Comparison of ENCODE assay signal across 16 cellular contexts in the genomic region with DNA sequence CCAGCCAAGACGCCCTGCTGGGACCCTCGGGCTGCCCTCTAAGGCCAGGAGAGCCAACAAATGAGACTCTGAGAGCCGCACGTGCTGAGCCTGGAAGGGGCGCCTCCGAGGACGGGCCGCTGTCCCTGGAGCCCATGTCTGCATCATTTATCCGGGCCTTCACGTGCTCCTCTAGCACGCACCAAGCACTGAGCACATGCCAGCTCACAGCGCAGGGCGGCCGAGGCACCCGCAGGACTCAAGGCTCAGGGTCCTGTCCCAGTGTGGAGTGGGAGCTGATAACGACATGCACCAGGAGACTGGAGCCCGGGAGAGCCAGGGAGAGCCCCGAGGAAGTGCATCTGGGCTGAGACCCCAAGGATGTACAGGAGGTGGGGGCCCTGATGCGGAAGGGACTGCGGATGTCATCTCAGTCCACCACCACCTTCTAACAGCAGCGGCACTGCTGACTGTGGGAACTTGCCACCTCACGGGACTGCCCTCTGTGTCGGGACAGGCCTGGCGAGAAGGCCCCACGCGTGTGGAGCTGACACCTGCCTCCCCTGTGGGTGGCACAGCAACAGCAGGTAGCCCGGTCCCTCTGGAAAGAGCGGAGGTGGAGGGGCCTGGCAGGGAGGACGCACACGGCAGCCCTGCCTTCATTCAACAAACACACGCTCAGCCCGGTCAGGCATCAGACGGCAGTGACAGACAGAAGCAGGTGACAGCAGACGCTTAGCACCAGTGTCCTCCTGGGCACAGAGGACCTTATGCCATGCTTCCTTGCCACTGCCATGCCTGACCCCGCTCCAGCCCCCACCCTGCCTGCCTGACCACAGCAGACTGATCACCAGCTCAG.
A peak's percentile ranks its signal among the peaks of the same experiment; 100 is the strongest.
DNase-seq lines count a peak whose midpoint lies in the region; ATAC-seq, FAIRE-seq and TF ChIP-seq lines count a peak whose summit lies in the region.
"Had no signal": no experiment of that assay in that cellular context is flagged by ENCODE, and none has a peak within 500 bp of the region (broad histone marks: within the 10 kb centered on the region; RNA-seq: fewer than 3 reads in every experiment).

No MANE protein-coding gene starts in this region.

- H3K23ac ChIP-seq in H1 (ENCODE audit: insufficient read length), result no peak overlapping the region

- H3K4ac ChIP-seq in H1 (replicated peaks; ENCODE audit: insufficient read length, low read depth, low read length), result no peak overlapping the region

- TF ChIP-seq CTCF in H1 (IDR thresholded peaks at IDR 0.05; ENCODE audit: control extremely low read depth in 1 of 3, insufficient read depth in 1 of 3, low read depth in 1 of 3, low read length in 3 of 3), result no peak
- no peak for TF ChIP-seq CTCF in type B pancreatic cell (conservative IDR thresholded peaks at IDR 0.05)

- no peak overlapping the region for H2BK120ac ChIP-seq in H1 (replicated peaks; ENCODE audit: low read depth, low read length)

- no peaks in the 10 kb centered on the region for H3K79me2 ChIP-seq in H1 (ENCODE audit: control insufficient read depth in 1 of 2, insufficient read depth in 2 of 2, low read length in 2 of 2)

- peak overlapping the region; percentile 60; the same call in 1 of the 2 replicates for H2BK5ac ChIP-seq in H1 (ENCODE audit: low read depth, low read length)

- no peak overlapping the region for H3K56ac ChIP-seq in H1 (replicated peaks; ENCODE audit: insufficient read length, low read depth, low read length)

- peaks cover 0 to 2% of the 10 kb centered on the region in 2 experiments for H4K20me1 ChIP-seq in H1 (replicated peaks in 1 of 2; ENCODE audit: control insufficient read depth in 1 of 2, insufficient read depth in 2 of 2, low read length in 2 of 2)

- no peaks in the 10 kb centered on the region; a peak in 1 of 8 replicates for H3K36me3 ChIP-seq in H1 (ENCODE audit: control insufficient read depth in 2 of 4, insufficient read depth in 4 of 4, low read length in 3 of 4)
- H3K36me3 ChIP-seq: cardiac muscle cell had no signal

- no peak overlapping the region for H3K4me3 ChIP-seq in H1 (ENCODE audit: extremely low read depth in 1 of 4, insufficient read depth in 2 of 4, low read depth in 3 of 4, low read length in 4 of 4)
- H3K4me3 ChIP-seq: cardiac muscle cell had no signal

- no peak overlapping the region for H4K8ac ChIP-seq in H1 (ENCODE audit: extremely low read depth, insufficient read depth, low read length)

- H3K4me1 Mint-ChIP-seq in activated naive CD8-positive, alpha-beta T cell treated with anti-CD3 and anti-CD28 coated beads, Interleukin-2, amount 10 ng/mL, durations not matched to agents 7 days and 5 days, result peaks cover 14% of the 10 kb centered on the region
- H3K4me1 Mint-ChIP-seq in activated naive CD8-positive, alpha-beta T cell treated with anti-CD3 and anti-CD28 coated beads, Interleukin-2, amount 50 U/mL, for 24 hours, result peaks cover 15% of the 10 kb centered on the region
- H3K4me1 Mint-ChIP-seq in type B pancreatic cell (ENCODE audit: unreplicated experiment), result peaks cover 18% of the 10 kb centered on the region

- DNase-seq in activated naive CD8-positive, alpha-beta T cell treated with anti-CD3 and anti-CD28 coated beads, Interleukin-2, amount 10 ng/mL, durations not matched to agents 7 days and 5 days, result peak; percentile 24
- DNase-seq in activated naive CD8-positive, alpha-beta T cell treated with anti-CD3 and anti-CD28 coated beads, Interleukin-2, amount 50 U/mL, for 24 hours, result no peak
- DNase-seq in H1 (ENCODE audit: low read depth in 1 of 2, low spot score in 2 of 2) (no peak), myocyte (ENCODE audit: low read depth) (peak; percentile 73), type B pancreatic cell (ENCODE audit: extremely low spot score, unreplicated experiment) (no peak), NCI-H146 treated with DMSO at 0.1 percent for 48 hours (lab: John Stamatoyannopoulos, UW; ENCODE audit: unreplicated experiment) (no peak), NCI-H1694 (lab: John Stamatoyannopoulos, UW) (no peak), NCI-H1092 treated with DMSO at 0.1 percent for 48 hours (lab: John Stamatoyannopoulos, UW) (no peak)
- DNase-seq: activated CD4-positive, alpha-beta T cell treated with anti-CD3 and anti-CD28 coated beads for 1 hour; activated CD8-positive, alpha-beta memory T cell treated with anti-CD3 and anti-CD28 coated beads, Interleukin-2, amount 50 U/mL, for 48 hours; NCI-H774 had no signal

- H3K23me2 ChIP-seq in H1 (ENCODE audit: low read depth, low read length), result no peaks in the 10 kb centered on the region

- CTCF ChIA-PET in H1 (lab: Charles Lee; ENCODE audit: partially characterized antibody), result interaction anchor here (1.2 to 1.7 kb wide), 4 partner anchors 8 to 295 kb away, joined by 3 to 6 read pairs (median 4); no protein-coding TSS in a partner anchor

- H3K4me1 ChIP-seq in H1 (replicated peaks in 1 of 4; ENCODE audit: control insufficient read depth in 3 of 4, insufficient read depth in 4 of 4, low read length in 3 of 4), result no peaks in the 10 kb centered on the region; a peak in 1 of 7 replicates

- no peak for TF ChIP-seq POLR2A in H1 (IDR thresholded peaks at IDR 0.05; ENCODE audit: control extremely low read depth in 1 of 2, low read depth in 2 of 2, low read length in 2 of 2)

- no peaks in the 10 kb centered on the region for H3K9me3 Mint-ChIP-seq in activated naive CD8-positive, alpha-beta T cell treated with anti-CD3 and anti-CD28 coated beads, Interleukin-2, amount 10 ng/mL, durations not matched to agents 7 days and 5 days
- no peaks in the 10 kb centered on the region for H3K9me3 Mint-ChIP-seq in activated naive CD8-positive, alpha-beta T cell treated with anti-CD3 and anti-CD28 coated beads, Interleukin-2, amount 50 U/mL, for 24 hours
- H3K9me3 Mint-ChIP-seq in type B pancreatic cell, result no peaks in the 10 kb centered on the region
- H3K9me3 Mint-ChIP-seq: naive thymus-derived CD8-positive, alpha-beta T cell had no signal

- H2BK15ac ChIP-seq in H1 (ENCODE audit: low read length), result no peak overlapping the region

- no peak overlapping the region for H4K5ac ChIP-seq in H1 (ENCODE audit: insufficient read length, low read depth, low read length)

- no peaks in the 10 kb centered on the region; the same call in 1 of the 2 replicates for H3K79me1 ChIP-seq in H1 (ENCODE audit: low read depth, low read length)

- no peak overlapping the region for H2AFZ ChIP-seq in H1 (ENCODE audit: low read length)

- no peak overlapping the region for H3K14ac ChIP-seq in H1 (ENCODE audit: insufficient read length)

- H3K9ac ChIP-seq in H1 (replicated peaks in 1 of 4; ENCODE audit: extremely low read depth in 1 of 4, low read depth in 3 of 4, low read length in 3 of 4), result no peak overlapping the region

- ATAC-seq in activated naive CD8-positive, alpha-beta T cell treated with anti-CD3 and anti-CD28 coated beads, Interleukin-2, amount 10 ng/mL, durations not matched to agents 7 days and 5 days (ENCODE audit: low read depth), result no peak
- no peak for ATAC-seq in activated naive CD8-positive, alpha-beta T cell treated with anti-CD3 and anti-CD28 coated beads, Interleukin-2, amount 50 U/mL, for 24 hours
- ATAC-seq: HCT116; naive thymus-derived CD8-positive, alpha-beta T cell had no signal

- TF ChIP-seq RAD21 in H1 (IDR thresholded peaks at IDR 0.05 in 1 of 2, conservative IDR thresholded peaks at IDR 0.05 in 1 of 2; ENCODE audit: low read depth in 2 of 2, low read length in 2 of 2), result no peak

- no peak overlapping the region for H4K91ac ChIP-seq in H1 (replicated peaks; ENCODE audit: insufficient read length, low read length)

- H3K9me3 ChIP-seq in H1 (ENCODE audit: insufficient read depth in 2 of 2, low read depth in 1 of 2, low read length in 1 of 2), result no peaks in the 10 kb centered on the region

- no peaks in the 10 kb centered on the region for H3K27me3 Mint-ChIP-seq in activated naive CD8-positive, alpha-beta T cell treated with anti-CD3 and anti-CD28 coated beads, Interleukin-2, amount 10 ng/mL, durations not matched to agents 7 days and 5 days
- H3K27me3 Mint-ChIP-seq in activated naive CD8-positive, alpha-beta T cell treated with anti-CD3 and anti-CD28 coated beads, Interleukin-2, amount 50 U/mL, for 24 hours, result no peaks in the 10 kb centered on the region
- H3K27me3 Mint-ChIP-seq in type B pancreatic cell, result peaks cover 3% of the 10 kb centered on the region
- H3K27me3 Mint-ChIP-seq: activated naive CD8-positive, alpha-beta T cell; naive thymus-derived CD8-positive, alpha-beta T cell had no signal

- H2BK12ac ChIP-seq in H1 (ENCODE audit: low read depth, low read length), result no peak overlapping the region

- TF ChIP-seq EP300 in H1 (IDR thresholded peaks at IDR 0.05; ENCODE audit: borderline replicate concordance in 1 of 2, low read depth in 2 of 2, low read length in 2 of 2), result no peak

- H2BK20ac ChIP-seq in H1 (ENCODE audit: low read length), result no peak overlapping the region

- no peak overlapping the region for H3K27ac ChIP-seq in H1 (ENCODE audit: low read depth, low read length)
- H3K27ac ChIP-seq: cardiac muscle cell had no signal

- POLR2A ChIA-PET in activated naive CD8-positive, alpha-beta T cell treated with anti-CD3 and anti-CD28 coated beads, Interleukin-2, amount 10 ng/mL, durations not matched to agents 7 days and 5 days (lab: Charles Lee), result no interaction called here
- POLR2A ChIA-PET in H1 (lab: Charles Lee; ENCODE audit: partially characterized antibody), result interaction anchor here (0.9 to 1.1 kb wide), 2 partner anchors 28 to 322 kb away, joined by 3 to 4 read pairs; no protein-coding TSS in a partner anchor

- 89% methylated on average over 34 of the region's 35 CpGs; no CpG with 5 or more reads in 1 of the 2 experiments for WGBS in H1 (ENCODE audit: extremely low coverage in 1 of 2, insufficient coverage in 1 of 2, insufficient read length in 1 of 2, insufficient replicate concordance in 2 of 2, low coverage in 1 of 2, low lambda C conversion rate in 2 of 2, missing lambda C conversion rate in 1 of 2), 2 experiments

- no peaks in the 10 kb centered on the region for H3K27me3 ChIP-seq in H1 (replicated peaks in 1 of 4; ENCODE audit: control insufficient read depth in 3 of 4, extremely low read depth in 1 of 4, insufficient read depth in 3 of 4, low read length in 3 of 4)
- H3K27me3 ChIP-seq: cardiac muscle cell had no signal

- H3K4me3 Mint-ChIP-seq in activated naive CD8-positive, alpha-beta T cell treated with anti-CD3 and anti-CD28 coated beads, Interleukin-2, amount 10 ng/mL, durations not matched to agents 7 days and 5 days, result no peak overlapping the region
- H3K4me3 Mint-ChIP-seq in activated naive CD8-positive, alpha-beta T cell treated with anti-CD3 and anti-CD28 coated beads, Interleukin-2, amount 50 U/mL, for 24 hours, result no peak overlapping the region
- peak overlapping the region; percentile 71 for H3K4me3 Mint-ChIP-seq in type B pancreatic cell
- H3K4me3 Mint-ChIP-seq: activated naive CD8-positive, alpha-beta T cell had no signal

- H3K27ac Mint-ChIP-seq in activated naive CD8-positive, alpha-beta T cell treated with anti-CD3 and anti-CD28 coated beads, Interleukin-2, amount 10 ng/mL, durations not matched to agents 7 days and 5 days, result no peak overlapping the region
- no peak overlapping the region for H3K27ac Mint-ChIP-seq in activated naive CD8-positive, alpha-beta T cell treated with anti-CD3 and anti-CD28 coated beads, Interleukin-2, amount 50 U/mL, for 24 hours
- H3K27ac Mint-ChIP-seq in type B pancreatic cell, result no peak overlapping the region
- H3K27ac Mint-ChIP-seq: activated naive CD8-positive, alpha-beta T cell had no signal

- H3K4me2 ChIP-seq in H1 (ENCODE audit: insufficient read depth in 1 of 2, low read depth in 2 of 2, low read length in 2 of 2), result no peak overlapping the region

- H3K18ac ChIP-seq in H1 (ENCODE audit: extremely low read depth, low read length), result no peak overlapping the region; the same call in 1 of the 2 replicates

- no peaks in the 10 kb centered on the region for H3K36me3 Mint-ChIP-seq in activated naive CD8-positive, alpha-beta T cell treated with anti-CD3 and anti-CD28 coated beads, Interleukin-2, amount 10 ng/mL, durations not matched to agents 7 days and 5 days
- no peaks in the 10 kb centered on the region for H3K36me3 Mint-ChIP-seq in activated naive CD8-positive, alpha-beta T cell treated with anti-CD3 and anti-CD28 coated beads, Interleukin-2, amount 50 U/mL, for 24 hours (ENCODE audit: low read depth)
- no peaks in the 10 kb centered on the region for H3K36me3 Mint-ChIP-seq in type B pancreatic cell
- H3K36me3 Mint-ChIP-seq: activated naive CD8-positive, alpha-beta T cell had no signal

- H2AK5ac ChIP-seq in H1 (ENCODE audit: low read depth, low read length), result 0 out of 2 replicates have a peak overlapping the region, but pooled peaks have one; percentile 13

- FAIRE-seq in H1 (lab: Jason Lieb, UNC), result no peak
- FAIRE-seq: RCC 7860 had no signal

Comparison
In these comparisons a context has a peak if more than half of its experiments do, and no peak if none do; other contexts are left out.
1. DNase-seq: peak in activated naive CD8-positive, alpha-beta T cell treated with anti-CD3 and anti-CD28 coated beads, Interleukin-2, amount 10 ng/mL, durations not matched to agents 7 days and 5 days (single experiment) and myocyte (single experiment); none in activated naive CD8-positive, alpha-beta T cell treated with anti-CD3 and anti-CD28 coated beads, Interleukin-2, amount 50 U/mL, for 24 hours (single experiment), H1 (0 of 2), type B pancreatic cell (single experiment), NCI-H146 treated with DMSO at 0.1 percent for 48 hours (single experiment), NCI-H1694 (single experiment) and NCI-H1092 treated with DMSO at 0.1 percent for 48 hours (single experiment).